ENCODE assay signal across 8 cellular contexts in the genomic region with DNA sequence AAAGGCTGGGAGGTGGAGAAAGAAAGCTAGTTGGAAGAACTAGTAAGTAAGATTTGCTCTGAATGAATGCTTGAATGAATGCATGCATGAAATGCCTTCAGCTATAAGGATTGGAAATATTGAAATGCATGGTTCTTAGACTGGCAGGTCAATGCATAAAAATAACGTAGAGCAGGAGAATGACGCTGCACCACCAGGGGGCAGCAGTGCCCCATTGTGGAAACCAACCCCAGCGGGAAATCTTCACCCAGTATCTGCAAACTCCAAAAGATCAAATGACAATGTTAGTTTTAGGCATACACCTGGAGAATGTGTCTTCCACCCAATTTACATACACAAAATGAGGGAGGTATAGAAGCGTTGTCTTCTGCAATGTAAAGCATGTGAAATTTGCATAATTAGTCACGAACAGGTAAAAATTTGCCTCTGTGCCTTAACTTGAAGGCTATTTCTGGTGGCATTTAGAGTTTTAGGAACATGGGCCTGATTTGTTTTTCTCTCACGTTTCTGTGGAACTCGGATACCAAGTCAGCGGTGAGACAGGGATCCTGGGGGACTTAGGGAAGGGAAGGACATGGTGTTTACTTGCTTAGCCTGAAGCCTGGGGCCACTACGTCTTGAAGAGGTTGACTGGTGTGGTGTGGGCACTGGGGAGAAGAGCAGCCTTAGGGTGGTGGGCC.
DNase-seq lines count a peak whose midpoint lies in the region; ATAC-seq and TF ChIP-seq lines count a peak whose summit lies in the region.

No MANE protein-coding gene starts in this region.

- no peak overlapping the region for H3K27ac ChIP-seq in coronary artery

- DNase-seq in AG08395 (ENCODE audit: low spot score) (peak; percentile 79), NCI-H345 (lab: John Stamatoyannopoulos, UW) (peak; percentile 78), coronary artery (ENCODE audit: low spot score) (no peak), medulla oblongata (ENCODE audit: extremely low spot score) (peak; percentile 80)
- DNase-seq in activated CD4-positive, alpha-beta T cell treated with anti-CD3 and anti-CD28 coated beads for 48 hours: peak; percentile 86
- peak; percentile 52 to 62 for DNase-seq in stimulated activated CD8-positive, alpha-beta memory T cell treated with anti-CD3 and anti-CD28 coated beads, Interleukin-4, amount 100 ng/mL, for 1 hour (ENCODE audit: low read depth in 2 of 2, low spot score in 1 of 2)

- ATAC-seq in GM18511 (IDR thresholded peaks at IDR 0.05; ENCODE audit: unreplicated experiment) (peak; percentile 91), HG03280 (IDR thresholded peaks at IDR 0.05; ENCODE audit: unreplicated experiment) (peak; percentile 72)

- peak; percentile 90 for TF ChIP-seq CTCF in coronary artery (IDR thresholded peaks at IDR 0.05)

- H3K4me3 ChIP-seq in coronary artery: no peak overlapping the region
